9 cellular contexts compared by ENCODE assay signal in the genomic region with DNA sequence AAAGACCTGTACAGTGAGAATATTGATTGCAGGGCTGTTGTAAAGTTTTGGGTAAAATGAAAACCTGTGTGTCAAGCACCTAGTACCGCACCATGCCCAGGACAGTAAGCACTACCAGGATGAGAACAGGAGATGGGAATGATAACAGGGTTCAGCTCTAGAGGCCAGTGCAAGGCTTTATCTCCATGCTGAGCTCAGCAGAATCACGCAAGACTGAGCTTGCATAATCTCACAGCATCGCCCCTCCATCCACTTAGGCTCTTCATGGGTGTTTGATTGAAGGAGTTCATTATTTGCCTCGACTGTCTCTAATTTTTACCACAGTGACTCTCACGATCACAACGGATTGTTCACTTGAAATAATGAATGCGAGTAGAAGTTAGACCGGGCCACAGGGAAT. TPM values are rescaled to one million over a fixed set of nuclear protein-coding genes. Genes with fewer than 3 reads are reported as not detected.
"Had no signal": no experiment of that assay in that cellular context is flagged by ENCODE, and none has a peak within 500 bp of the region (broad histone marks: within the 10 kb centered on the region; RNA-seq: fewer than 3 reads in every experiment).

No MANE protein-coding gene starts in this region.

- H3K27ac Mint-ChIP-seq: H9 had no signal

- H3K4me3 ChIP-seq: GM23248 had no signal

- FAIRE-seq: H54, HTR-8/SVneo had no signal

- DNase-seq: GM23248, GOT3, H9, HCEC 1CT, KBM-7 had no signal

- H2AFZ ChIP-seq: GM23248 had no signal

- H3K4me2 ChIP-seq: KMS-11 had no signal

- H3K27ac ChIP-seq: GM23248, KMS-11 had no signal

- H3K9ac ChIP-seq: GM23248, KMS-11 had no signal

- H3K4me3 Mint-ChIP-seq: H9 had no signal

RNA-seq across cellular contexts. Expression of gene ATP13A5, which starts 2.9 kb away (rescaled TPM):
- total RNA-seq: GM23248, H9, HT-29 had no signal
- polyA plus RNA-seq: GM23248 had no signal
